ENCODE assay signal across 11 cellular contexts in genomic region chr19:54186934-54187381, GRCh38. TPM values are rescaled to one million over a fixed set of nuclear protein-coding genes. Genes with fewer than 3 reads are reported as not detected.
DNase-seq lines count a peak whose midpoint lies in the region; ATAC-seq and TF ChIP-seq lines count a peak whose summit lies in the region.
"Had no signal": no experiment of that assay in that cellular context is flagged by ENCODE, and none has a peak within 500 bp of the region (broad histone marks: within the 10 kb centered on the region; RNA-seq: fewer than 3 reads in every experiment).

No MANE protein-coding gene starts in this region.

- peak overlapping the region; percentile 97 for H3K4me3 Mint-ChIP-seq in endothelial cell (ENCODE audit: unreplicated experiment)

- H3K4me2 ChIP-seq in GM23248 (ENCODE audit: unreplicated experiment): no peak overlapping the region
- H3K4me2 ChIP-seq in PC-9: peak overlapping the region; percentile 77; the same call in 1 of the 2 replicates
- no peak overlapping the region for H3K4me2 ChIP-seq in osteoblast (ENCODE audit: insufficient read depth, low read length)

- TF ChIP-seq CTCF in PC-9 (conservative IDR thresholded peaks at IDR 0.05): no peak
- TF ChIP-seq CTCF in endothelial cell (IDR thresholded peaks at IDR 0.05; ENCODE audit: unreplicated experiment): no peak
- no peak for TF ChIP-seq CTCF in osteoblast (IDR thresholded peaks at IDR 0.05; ENCODE audit: extremely low read depth, low read depth, low read length)

- DNase-seq in GM23248: no peak
- no peak for DNase-seq in PC-9
- no peak for DNase-seq in endothelial cell (ENCODE audit: low spot score)
- peak; percentile 13 for DNase-seq in osteoblast (ENCODE audit: insufficient read length, low spot score, missing footprints)
- no peak for DNase-seq in DMS53 treated with DMSO at 0.1 percent for 48 hours (lab: John Stamatoyannopoulos, UW; ENCODE audit: unreplicated experiment)
- DNase-seq: DMS79 had no signal

- ATAC-seq in GM19035 (IDR thresholded peaks at IDR 0.05; ENCODE audit: unreplicated experiment) (no peak), HG03432 (IDR thresholded peaks at IDR 0.05; ENCODE audit: unreplicated experiment) (no peak)
- ATAC-seq: esophagus mucosa, GM12878 had no signal

- H3K27ac ChIP-seq in GM23248: no peak overlapping the region
- H3K27ac ChIP-seq in PC-9: no peak overlapping the region
- H3K27ac ChIP-seq in osteoblast (ENCODE audit: low read depth, low read length): no peak overlapping the region
- H3K27ac ChIP-seq: cardiac muscle cell had no signal

- intact Hi-C loops in PC-9 (cut with micrococcal nuclease; ENCODE audit: unreplicated experiment): loop anchor here (5.0 kb wide), 1 partner anchor 1290 kb away; the partner anchor contains the start of gene ZNF628

- H3K36me3 Mint-ChIP-seq in endothelial cell (ENCODE audit: low read depth, unreplicated experiment): peaks cover 31% of the 10 kb centered on the region

- no TSS peak for BruUV-seq in PC-9 (replicated peaks; lab: Mats Ljungman, UMichigan)

- 0 out of 2 replicates have a peak overlapping the region, but pooled peaks have one; percentile 4 for H3K9ac ChIP-seq in GM23248

- peaks cover 31% of the 10 kb centered on the region for H3K4me1 Mint-ChIP-seq in endothelial cell (ENCODE audit: unreplicated experiment)

- 93 to 94% methylated on average over 6 to 11 of the region's 11 CpGs for WGBS in GM23248 (ENCODE audit: low coverage in 1 of 2, low lambda C conversion rate in 2 of 2, missing lambda C conversion rate in 2 of 2), 2 experiments

- no peaks in the 10 kb centered on the region for H3K9me3 ChIP-seq in GM23248 (ENCODE audit: low read depth)
- no peaks in the 10 kb centered on the region for H3K9me3 ChIP-seq in PC-9 (ENCODE audit: insufficient read depth, low read depth)
- H3K9me3 ChIP-seq in osteoblast (ENCODE audit: low read depth, low read length): no peaks in the 10 kb centered on the region

- H3K4me3 ChIP-seq in GM23248 (no peak overlapping the region), PC-9 (no peak overlapping the region), osteoblast (ENCODE audit: insufficient read depth, low read length) (no peak overlapping the region)
- H3K4me3 ChIP-seq: cardiac muscle cell, GM12878 had no signal

- H3F3A ChIP-seq in GM23248 (ENCODE audit: insufficient read depth) (peaks cover 3% of the 10 kb centered on the region), PC-9 (ENCODE audit: insufficient read depth, low read depth) (peaks cover 25% of the 10 kb centered on the region; the same call in 1 of the 2 replicates)

- CTCF ChIA-PET in PC-9 (lab: Charles Lee): no interaction called here

- H3K79me2 ChIP-seq in GM23248 (ENCODE audit: insufficient read depth) (peaks cover 43% of the 10 kb centered on the region), PC-9 (ENCODE audit: low read depth) (peaks cover 45% of the 10 kb centered on the region), osteoblast (ENCODE audit: insufficient read depth, low read length) (peaks cover 30% of the 10 kb centered on the region)

- POLR2A ChIA-PET in PC-9 (lab: Charles Lee; ENCODE audit: unreplicated experiment): interaction anchor here (0.6 kb wide), 1 partner anchor 11 kb away, joined by 4 read pairs; no protein-coding TSS in a partner anchor

- peaks cover 16% of the 10 kb centered on the region for H3K27me3 Mint-ChIP-seq in endothelial cell (ENCODE audit: unreplicated experiment)

- H3K9me3 Mint-ChIP-seq in endothelial cell (ENCODE audit: unreplicated experiment): no peaks in the 10 kb centered on the region

- H3K36me3 ChIP-seq in GM23248 (ENCODE audit: low read depth): 0 out of 2 replicates have a peak, but pooled peaks cover 7% of the 10 kb centered on the region
- peaks cover 12% of the 10 kb centered on the region for H3K36me3 ChIP-seq in PC-9 (ENCODE audit: low read depth)
- H3K36me3 ChIP-seq in osteoblast (ENCODE audit: insufficient read depth, low read length): peaks cover 18% of the 10 kb centered on the region
- H3K36me3 ChIP-seq: cardiac muscle cell had no signal

- peak overlapping the region; percentile 13 for H3K27ac Mint-ChIP-seq in endothelial cell (ENCODE audit: unreplicated experiment)

- H2AFZ ChIP-seq in GM23248: no peak overlapping the region
- H2AFZ ChIP-seq in PC-9: no peak overlapping the region
- no peak overlapping the region for H2AFZ ChIP-seq in osteoblast (ENCODE audit: low read length)

- H3K9me2 ChIP-seq in GM23248 (ENCODE audit: insufficient read depth) (no peaks in the 10 kb centered on the region), PC-9 (ENCODE audit: insufficient read depth) (no peaks in the 10 kb centered on the region)

- peaks cover 4% of the 10 kb centered on the region; the same call in 1 of the 2 replicates for H3K4me1 ChIP-seq in GM23248 (ENCODE audit: insufficient read depth)
- peaks cover 11% of the 10 kb centered on the region for H3K4me1 ChIP-seq in PC-9 (replicated peaks; ENCODE audit: insufficient read depth)
- peaks cover 15% of the 10 kb centered on the region for H3K4me1 ChIP-seq in osteoblast (ENCODE audit: insufficient read depth, low read length)

- no peaks in the 10 kb centered on the region for H3K27me3 ChIP-seq in GM23248 (replicated peaks; ENCODE audit: insufficient read depth)
- H3K27me3 ChIP-seq in PC-9 (ENCODE audit: insufficient read depth, low read depth): no peaks in the 10 kb centered on the region
- H3K27me3 ChIP-seq in osteoblast (ENCODE audit: insufficient read depth, low read length): no peaks in the 10 kb centered on the region
- H3K27me3 ChIP-seq: cardiac muscle cell had no signal

- in situ Hi-C loops in GM23248 (cut with MboI): no loop called here

- H4K20me1 ChIP-seq in GM23248 (ENCODE audit: insufficient read depth) (no peaks in the 10 kb centered on the region), PC-9 (ENCODE audit: insufficient read depth) (peaks cover 12% of the 10 kb centered on the region), osteoblast (ENCODE audit: insufficient read depth, low read length) (peaks cover 10% of the 10 kb centered on the region)

RNA-seq across cellular contexts. Expression of gene MBOAT7, which starts 2.4 kb away (rescaled TPM):
- 109 and 157 TPM in 2 replicates for total RNA-seq in GM23248 (2014; rRNA removed; shearing (Covaris generic))
- polyA plus RNA-seq in GM23248 (2016; fragmentation: Nextera tagmentation; extraction: Ambion mirVana): 133 and 144 TPM in 2 replicates
- total RNA-seq in PC-9 (2021): 488 and 494 TPM in 2 replicates
- 203 TPM for total RNA-seq in endothelial cell (ENCODE audit: unreplicated experiment)
- 26.1 and 30.1 TPM in 2 replicates for total RNA-seq in osteoblast

RNA-seq across cellular contexts. Expression of gene TSEN34, which starts 4.2 kb away (rescaled TPM):
- total RNA-seq in GM23248 (2014; rRNA removed; shearing (Covaris generic)): 102 and 105 TPM in 2 replicates
- 90.0 TPM in 2 replicates for polyA plus RNA-seq in GM23248 (2016; fragmentation: Nextera tagmentation; extraction: Ambion mirVana)
- total RNA-seq in PC-9 (2021) (134 and 162 TPM in 2 replicates), endothelial cell (ENCODE audit: unreplicated experiment) (27.8 TPM), osteoblast (73.1 and 76.3 TPM in 2 replicates)

RNA-seq across cellular contexts. Expression of gene RPS9, which starts 13.7 kb away (rescaled TPM):
- 1,319 and 1,498 TPM in 2 replicates for total RNA-seq in GM23248 (2014; rRNA removed; shearing (Covaris generic))
- polyA plus RNA-seq in GM23248 (2016; fragmentation: Nextera tagmentation; extraction: Ambion mirVana): 395 and 404 TPM in 2 replicates
- total RNA-seq in PC-9 (2021) (1,266 and 1,888 TPM in 2 replicates), endothelial cell (ENCODE audit: unreplicated experiment) (1,195 TPM), osteoblast (1,229 and 1,336 TPM in 2 replicates)

RNA-seq across cellular contexts. Expression of gene TMC4, which starts 14.0 kb away (rescaled TPM):
- not detected in 2 replicates for total RNA-seq in GM23248 (2014; rRNA removed; shearing (Covaris generic))
- polyA plus RNA-seq in GM23248 (2016; fragmentation: Nextera tagmentation; extraction: Ambion mirVana): 0.18 TPM in 1 of 2 replicates, not detected in the other
- total RNA-seq in PC-9 (2021) (175 and 194 TPM in 2 replicates), endothelial cell (ENCODE audit: unreplicated experiment) (2.6 TPM), osteoblast (0.29 and 0.72 TPM in 2 replicates)

RNA-seq across cellular contexts. Expression of gene LENG1, which starts 27.4 kb away (rescaled TPM):
- total RNA-seq in GM23248 (2014; rRNA removed; shearing (Covaris generic)): 6.6 and 6.9 TPM in 2 replicates
- polyA plus RNA-seq in GM23248 (2016; fragmentation: Nextera tagmentation; extraction: Ambion mirVana): 10.2 and 10.9 TPM in 2 replicates
- total RNA-seq in PC-9 (2021) (5.0 and 6.7 TPM in 2 replicates), endothelial cell (ENCODE audit: unreplicated experiment) (3.4 TPM), osteoblast (4.7 and 5.3 TPM in 2 replicates)
